In genomic region chr6:79504372-79504771, GRCh38 we compare ENCODE assay signal across 1 cellular context.
A peak's percentile ranks its signal among the peaks of the same experiment; 100 is the strongest.
TF ChIP-seq lines count a peak whose summit lies in the region.

No MANE protein-coding gene starts in this region.

TF ChIP-seq in HepG2, 621 proteins besides CTCF, POLR2A, EP300 and RAD21 (continued from another document):
- TF ChIP-seq PAXIP1 (CRISPR knock-in tag; conservative IDR thresholded peaks at IDR 0.05) (peak; percentile 32; the same call in 1 of the 2 replicates), HOMEZ (CRISPR knock-in tag; IDR thresholded peaks at IDR 0.05; ENCODE audit: low read depth) (peak; percentile 85; the same call in 1 of the 2 replicates), ZHX2 (IDR thresholded peaks at IDR 0.05; ENCODE audit: low read depth) (no peak), ZHX2 (CRISPR knock-in tag; IDR thresholded peaks at IDR 0.05; ENCODE audit: borderline replicate concordance) (no peak), PPARG (CRISPR knock-in tag; conservative IDR thresholded peaks at IDR 0.05) (0 out of 2 replicates have a peak, but pooled peaks have one; percentile 44), ZNF263 (CRISPR knock-in tag; IDR thresholded peaks at IDR 0.05) (no peak), RARA (CRISPR knock-in tag; IDR thresholded peaks at IDR 0.05) (0 out of 2 replicates have a peak, but pooled peaks have one; percentile 24)
